In the genomic region with DNA sequence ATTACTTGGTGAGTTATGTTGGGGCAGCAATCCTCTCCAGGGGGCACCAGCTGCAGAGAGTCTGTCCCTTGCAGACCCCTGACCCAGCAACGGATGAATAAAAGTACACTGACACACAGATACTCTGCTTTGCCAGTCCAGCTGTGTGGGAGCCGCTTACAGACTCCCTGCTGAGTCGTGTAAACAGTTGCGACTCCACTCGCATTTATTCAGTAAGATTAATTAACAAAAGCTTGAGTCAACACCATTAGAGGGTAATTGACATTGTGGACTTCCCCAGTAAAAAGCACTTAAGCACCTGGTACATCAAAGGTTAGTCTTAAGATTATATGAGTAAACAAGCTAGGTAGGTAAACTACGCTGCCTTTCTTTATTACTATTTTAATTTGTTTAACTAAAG, we compare ENCODE assay signal across 18 cellular contexts.
DNase-seq lines count a peak whose midpoint lies in the region; ATAC-seq and TF ChIP-seq lines count a peak whose summit lies in the region.
"Had no signal": no experiment of that assay in that cellular context is flagged by ENCODE, and none has a peak within 500 bp of the region (broad histone marks: within the 10 kb centered on the region; RNA-seq: fewer than 3 reads in every experiment).

No MANE protein-coding gene starts in this region.

- 15 to 48% methylated on average over 4 to 6 of the region's 6 CpGs for WGBS in endodermal cell (ENCODE audit: insufficient coverage in 1 of 2, insufficient read length in 1 of 2), 2 experiments
- 32% methylated on average over 6 of the region's 6 CpGs for WGBS in hepatocyte (ENCODE audit: low lambda C conversion rate, missing lambda C conversion rate)

- H3K4me3 ChIP-seq in Caco-2 (ENCODE audit: low read depth, low read length) (no peak overlapping the region), endodermal cell (ENCODE audit: low read length) (no peak overlapping the region), hepatocyte (no peak overlapping the region)
- H3K4me3 ChIP-seq: cardiac muscle cell, HAP-1 had no signal

- no peaks in the 10 kb centered on the region for H4K20me1 ChIP-seq in hepatocyte (ENCODE audit: insufficient read depth, poor library complexity, severe bottlenecking)

- H2AFZ ChIP-seq in hepatocyte, result no peak overlapping the region

- ATAC-seq in HG03520 (IDR thresholded peaks at IDR 0.05; ENCODE audit: unreplicated experiment), result no peak
- no peak for ATAC-seq in GM21360 (IDR thresholded peaks at IDR 0.05; ENCODE audit: unreplicated experiment)
- ATAC-seq: foreskin keratinocyte, Right ventricle myocardium inferior had no signal

- H3K9me3 ChIP-seq in Caco-2, result no peaks in the 10 kb centered on the region
- H3K9me3 ChIP-seq in endodermal cell (ENCODE audit: control insufficient read depth, low read length), result peaks cover 13% of the 10 kb centered on the region
- no peaks in the 10 kb centered on the region for H3K9me3 ChIP-seq in hepatocyte (ENCODE audit: low read depth)

- H3K36me3 ChIP-seq in Caco-2 (ENCODE audit: control insufficient read depth, insufficient read depth, low read length) (peaks cover 1% of the 10 kb centered on the region; the same call in 1 of the 2 replicates), endodermal cell (ENCODE audit: control insufficient read depth, insufficient read depth, low read length) (peaks cover 65% of the 10 kb centered on the region), hepatocyte (replicated peaks; ENCODE audit: insufficient read depth, low read depth) (no peaks in the 10 kb centered on the region)

- intact Hi-C loops in Caco-2 (cut with micrococcal nuclease; ENCODE audit: unreplicated experiment) (no loop called here), Calu3 (cut with micrococcal nuclease; ENCODE audit: unreplicated experiment) (no loop called here)

- no peaks in the 10 kb centered on the region for H3K9me2 ChIP-seq in hepatocyte (replicated peaks; ENCODE audit: insufficient read depth)

- POLR2A ChIA-PET in Caco-2 (lab: Charles Lee), result no interaction called here

- H3K27ac ChIP-seq in endodermal cell (ENCODE audit: low read depth, low read length) (no peak overlapping the region), hepatocyte (no peak overlapping the region)
- H3K27ac ChIP-seq: cardiac muscle cell, foreskin keratinocyte, HL-60 had no signal

- no peak overlapping the region for H3K4me2 ChIP-seq in hepatocyte

- H3K9me3 Mint-ChIP-seq in Caco-2 (ENCODE audit: unreplicated experiment) (peaks cover 15% of the 10 kb centered on the region), endodermal cell (peaks cover 3% of the 10 kb centered on the region), Calu3 (ENCODE audit: low read depth, unreplicated experiment) (no peaks in the 10 kb centered on the region)
- H3K9me3 Mint-ChIP-seq: activated CD4-positive, alpha-beta T cell treated with anti-CD3 and anti-CD28 coated beads, Interleukin-2, amount 10 ng/mL, durations not matched to agents 7 days and 5 days; activated T-cell treated with anti-CD3 and anti-CD28 coated beads, Interleukin-2, amount 50 U/mL, for 24 hours had no signal

- H3K36me3 Mint-ChIP-seq in Caco-2 (ENCODE audit: insufficient read depth, unreplicated experiment) (peaks cover 51% of the 10 kb centered on the region), endodermal cell (ENCODE audit: low read depth) (peaks cover 70% of the 10 kb centered on the region), Calu3 (ENCODE audit: insufficient read depth, unreplicated experiment) (peaks cover 8% of the 10 kb centered on the region)

- peaks cover 32% of the 10 kb centered on the region for H3K4me1 ChIP-seq in Caco-2
- H3K4me1 ChIP-seq in endodermal cell (ENCODE audit: control insufficient read depth, insufficient read depth, low read length), result peaks cover 4% of the 10 kb centered on the region
- peaks cover 9% of the 10 kb centered on the region for H3K4me1 ChIP-seq in hepatocyte (ENCODE audit: insufficient read depth)
- H3K4me1 ChIP-seq: foreskin keratinocyte had no signal

- BruUV-seq in Caco-2 (replicated peaks; lab: Mats Ljungman, UMichigan) (no TSS peak), Calu3 (replicated peaks; lab: Mats Ljungman, UMichigan) (no TSS peak)

- H3K9ac ChIP-seq in endodermal cell (ENCODE audit: extremely low read depth, low read length, poor library complexity, severe bottlenecking), result no peak overlapping the region

- H3K4me3 Mint-ChIP-seq in Caco-2 (ENCODE audit: unreplicated experiment) (no peak overlapping the region), endodermal cell (no peak overlapping the region), Calu3 (ENCODE audit: low read depth, unreplicated experiment) (no peak overlapping the region)
- H3K4me3 Mint-ChIP-seq: activated CD4-positive, alpha-beta T cell treated with anti-CD3 and anti-CD28 coated beads, Interleukin-2, amount 10 ng/mL, durations not matched to agents 7 days and 5 days; activated naive CD8-positive, alpha-beta T cell; activated T-cell treated with anti-CD3 and anti-CD28 coated beads, Interleukin-2, amount 50 U/mL, for 24 hours had no signal

- H3K27me3 Mint-ChIP-seq in Caco-2 (ENCODE audit: insufficient read depth, unreplicated experiment), result no peaks in the 10 kb centered on the region
- peaks cover 89% of the 10 kb centered on the region for H3K27me3 Mint-ChIP-seq in endodermal cell (ENCODE audit: insufficient read depth)
- H3K27me3 Mint-ChIP-seq in Calu3 (ENCODE audit: unreplicated experiment), result no peaks in the 10 kb centered on the region
- H3K27me3 Mint-ChIP-seq: activated CD4-positive, alpha-beta T cell treated with anti-CD3 and anti-CD28 coated beads, Interleukin-2, amount 10 ng/mL, durations not matched to agents 7 days and 5 days; activated naive CD8-positive, alpha-beta T cell; activated T-cell treated with anti-CD3 and anti-CD28 coated beads, Interleukin-2, amount 50 U/mL, for 24 hours had no signal

- H3K79me2 ChIP-seq in hepatocyte, result no peaks in the 10 kb centered on the region

- TF ChIP-seq CTCF in Caco-2 (IDR thresholded peaks at IDR 0.05; ENCODE audit: insufficient read depth in 1 of 2, low read depth in 1 of 2, low read length in 1 of 2, severe bottlenecking in 1 of 2, unreplicated experiment in 1 of 2), result no peak
- no peak for TF ChIP-seq CTCF in endodermal cell (conservative IDR thresholded peaks at IDR 0.05)
- no peak for TF ChIP-seq CTCF in Calu3 (IDR thresholded peaks at IDR 0.05; ENCODE audit: unreplicated experiment)
- TF ChIP-seq CTCF in hepatocyte (IDR thresholded peaks at IDR 0.05; ENCODE audit: poor library complexity), result no peak

- H3K4me1 Mint-ChIP-seq in Caco-2 (ENCODE audit: low read depth, unreplicated experiment) (peaks cover 54% of the 10 kb centered on the region), endodermal cell (peaks cover 57% of the 10 kb centered on the region), Calu3 (ENCODE audit: low read depth, unreplicated experiment) (no peaks in the 10 kb centered on the region)
- H3K4me1 Mint-ChIP-seq: activated CD4-positive, alpha-beta T cell treated with anti-CD3 and anti-CD28 coated beads, Interleukin-2, amount 10 ng/mL, durations not matched to agents 7 days and 5 days had no signal

- DNase-seq in Caco-2 (no peak), NCI-H1105 treated with DMSO at 0.1 percent for 48 hours (lab: John Stamatoyannopoulos, UW) (peak; percentile 99), NCI-H2196 (lab: John Stamatoyannopoulos, UW; ENCODE audit: unreplicated experiment) (peak; percentile 25), endodermal cell (peak; percentile 84), Calu3 (no peak), hepatocyte (ENCODE audit: low spot score) (no peak)
- DNase-seq: activated CD4-positive, alpha-beta T cell treated with anti-CD3 and anti-CD28 coated beads, Interleukin-2, amount 10 ng/mL, durations not matched to agents 7 days and 5 days; activated T-cell treated with anti-CD3 and anti-CD28 coated beads, Interleukin-2, amount 50 U/mL, for 24 hours; foreskin keratinocyte; Kasumi-1; occipital lobe had no signal

- CTCF ChIA-PET in Caco-2 (lab: Charles Lee), result interaction anchor here (0.6 kb wide), 1 partner anchor 84 kb away, joined by 4 read pairs; no protein-coding TSS in a partner anchor
- CTCF ChIA-PET in Calu3 (lab: Charles Lee), result no interaction called here

- H3K27ac Mint-ChIP-seq in Caco-2 (ENCODE audit: unreplicated experiment) (peak overlapping the region; percentile 21), endodermal cell (peak overlapping the region; percentile 12), Calu3 (ENCODE audit: unreplicated experiment) (no peak overlapping the region)
- H3K27ac Mint-ChIP-seq: activated CD4-positive, alpha-beta T cell treated with anti-CD3 and anti-CD28 coated beads, Interleukin-2, amount 10 ng/mL, durations not matched to agents 7 days and 5 days; activated naive CD8-positive, alpha-beta T cell; activated T-cell treated with anti-CD3 and anti-CD28 coated beads, Interleukin-2, amount 50 U/mL, for 24 hours had no signal

- H3K27me3 ChIP-seq in Caco-2 (replicated peaks; ENCODE audit: control insufficient read depth, insufficient read depth, low read length), result no peaks in the 10 kb centered on the region
- no peaks in the 10 kb centered on the region for H3K27me3 ChIP-seq in endodermal cell (ENCODE audit: control insufficient read depth, insufficient read depth, low read length, poor library complexity, severe bottlenecking)
- H3K27me3 ChIP-seq in hepatocyte, result no peaks in the 10 kb centered on the region
- H3K27me3 ChIP-seq: cardiac muscle cell, foreskin keratinocyte had no signal

Comparison
In these comparisons a context has a peak if more than half of its experiments do, and no peak if none do; other contexts are left out.
1. DNase-seq: peak in NCI-H1105 treated with DMSO at 0.1 percent for 48 hours (single experiment), NCI-H2196 (single experiment) and endodermal cell (single experiment); none in Caco-2 (0 of 2), Calu3 (single experiment) and hepatocyte (single experiment).